In the genomic region with DNA sequence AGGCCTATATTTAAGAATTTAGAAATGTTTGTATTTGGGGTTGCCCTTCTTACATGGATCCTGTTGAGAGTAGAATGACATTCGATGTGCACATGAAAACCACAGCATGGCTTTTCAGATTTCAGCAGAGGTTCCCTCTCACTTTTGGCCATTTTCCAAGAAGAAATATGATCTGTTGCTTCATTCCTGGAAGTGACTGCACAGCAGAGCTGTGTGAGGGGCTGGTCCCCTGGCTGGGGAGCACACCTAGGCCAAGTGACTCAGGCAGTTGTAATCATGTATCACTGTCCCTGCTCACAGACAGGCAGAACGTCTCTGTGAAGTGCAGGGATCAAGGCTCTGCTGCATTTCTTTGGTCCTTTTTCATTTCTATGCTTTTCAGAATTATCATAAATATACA, we compare ENCODE assay signal across 1 cellular context.
TF ChIP-seq lines count a peak whose summit lies in the region.

No MANE protein-coding gene starts in this region.

TF ChIP-seq in HepG2, 621 proteins besides CTCF, POLR2A, EP300 and RAD21 (continued from another document and continues in another):
- TF ChIP-seq, protein P1, sequence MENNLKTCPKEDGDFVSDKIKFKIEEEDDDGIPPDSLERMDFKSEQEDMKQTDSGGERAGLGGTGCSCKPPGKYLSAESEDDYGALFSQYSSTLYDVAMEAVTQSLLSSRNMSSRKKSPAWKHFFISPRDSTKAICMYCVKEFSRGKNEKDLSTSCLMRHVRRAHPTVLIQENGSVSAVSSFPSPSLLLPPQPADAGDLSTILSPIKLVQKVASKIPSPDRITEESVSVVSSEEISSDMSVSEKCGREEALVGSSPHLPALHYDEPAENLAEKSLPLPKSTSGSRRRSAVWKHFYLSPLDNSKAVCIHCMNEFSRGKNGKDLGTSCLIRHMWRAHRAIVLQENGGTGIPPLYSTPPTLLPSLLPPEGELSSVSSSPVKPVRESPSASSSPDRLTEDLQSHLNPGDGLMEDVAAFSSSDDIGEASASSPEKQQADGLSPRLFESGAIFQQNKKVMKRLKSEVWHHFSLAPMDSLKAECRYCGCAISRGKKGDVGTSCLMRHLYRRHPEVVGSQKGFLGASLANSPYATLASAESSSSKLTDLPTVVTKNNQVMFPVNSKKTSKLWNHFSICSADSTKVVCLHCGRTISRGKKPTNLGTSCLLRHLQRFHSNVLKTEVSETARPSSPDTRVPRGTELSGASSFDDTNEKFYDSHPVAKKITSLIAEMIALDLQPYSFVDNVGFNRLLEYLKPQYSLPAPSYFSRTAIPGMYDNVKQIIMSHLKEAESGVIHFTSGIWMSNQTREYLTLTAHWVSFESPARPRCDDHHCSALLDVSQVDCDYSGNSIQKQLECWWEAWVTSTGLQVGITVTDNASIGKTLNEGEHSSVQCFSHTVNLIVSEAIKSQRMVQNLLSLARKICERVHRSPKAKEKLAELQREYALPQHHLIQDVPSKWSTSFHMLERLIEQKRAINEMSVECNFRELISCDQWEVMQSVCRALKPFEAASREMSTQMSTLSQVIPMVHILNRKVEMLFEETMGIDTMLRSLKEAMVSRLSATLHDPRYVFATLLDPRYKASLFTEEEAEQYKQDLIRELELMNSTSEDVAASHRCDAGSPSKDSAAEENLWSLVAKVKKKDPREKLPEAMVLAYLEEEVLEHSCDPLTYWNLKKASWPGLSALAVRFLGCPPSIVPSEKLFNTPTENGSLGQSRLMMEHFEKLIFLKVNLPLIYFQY (CRISPR knock-in tag; IDR thresholded peaks at IDR 0.05; ENCODE audit: borderline replicate concordance): no peak
- peak; percentile 54; the same call in 1 of the 2 replicates for TF ChIP-seq ATF1 (CRISPR knock-in tag; IDR thresholded peaks at IDR 0.05)
- TF ChIP-seq, protein P2, sequence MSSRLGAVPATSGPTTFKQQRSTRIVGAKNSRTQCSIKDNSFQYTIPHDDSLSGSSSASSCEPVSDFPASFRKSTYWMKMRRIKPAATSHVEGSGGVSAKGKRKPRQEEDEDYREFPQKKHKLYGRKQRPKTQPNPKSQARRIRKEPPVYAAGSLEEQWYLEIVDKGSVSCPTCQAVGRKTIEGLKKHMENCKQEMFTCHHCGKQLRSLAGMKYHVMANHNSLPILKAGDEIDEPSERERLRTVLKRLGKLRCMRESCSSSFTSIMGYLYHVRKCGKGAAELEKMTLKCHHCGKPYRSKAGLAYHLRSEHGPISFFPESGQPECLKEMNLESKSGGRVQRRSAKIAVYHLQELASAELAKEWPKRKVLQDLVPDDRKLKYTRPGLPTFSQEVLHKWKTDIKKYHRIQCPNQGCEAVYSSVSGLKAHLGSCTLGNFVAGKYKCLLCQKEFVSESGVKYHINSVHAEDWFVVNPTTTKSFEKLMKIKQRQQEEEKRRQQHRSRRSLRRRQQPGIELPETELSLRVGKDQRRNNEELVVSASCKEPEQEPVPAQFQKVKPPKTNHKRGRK (CRISPR knock-in tag; IDR thresholded peaks at IDR 0.05): no peak
- TF ChIP-seq NPAS2 (CRISPR knock-in tag; IDR thresholded peaks at IDR 0.05; ENCODE audit: borderline replicate concordance): no peak
- TF ChIP-seq FOXP1 (IDR thresholded peaks at IDR 0.05): no peak
- no peak for TF ChIP-seq FOXP1 (CRISPR knock-in tag; IDR thresholded peaks at IDR 0.05)
- TF ChIP-seq NFKBIZ (CRISPR knock-in tag; IDR thresholded peaks at IDR 0.05): no peak
- no peak for TF ChIP-seq ZNF672 (CRISPR knock-in tag; IDR thresholded peaks at IDR 0.05)
- no peak for TF ChIP-seq ZNF468 (CRISPR knock-in tag; IDR thresholded peaks at IDR 0.05)
- peak; percentile 25; the same call in 1 of the 2 replicates for TF ChIP-seq CEBPB (IDR thresholded peaks at IDR 0.05; ENCODE audit: borderline replicate concordance, low read depth, low read length)
- TF ChIP-seq SSRP1 (CRISPR knock-in tag; IDR thresholded peaks at IDR 0.05): 0 out of 2 replicates have a peak, but pooled peaks have one; percentile 35
- no peak for TF ChIP-seq SCMH1 (CRISPR knock-in tag; IDR thresholded peaks at IDR 0.05; ENCODE audit: borderline replicate concordance)
- peak; percentile 88 for TF ChIP-seq FOSL2 (CRISPR knock-in tag; IDR thresholded peaks at IDR 0.05)
- TF ChIP-seq SOX6 (IDR thresholded peaks at IDR 0.05): no peak
- TF ChIP-seq SOX6 (CRISPR knock-in tag; IDR thresholded peaks at IDR 0.05): peak; percentile 50
- peak; percentile 24; the same call in 1 of the 2 replicates for TF ChIP-seq ZNF614 (CRISPR knock-in tag; IDR thresholded peaks at IDR 0.05; ENCODE audit: borderline replicate concordance)
- peak; percentile 14; the same call in 1 of the 2 replicates for TF ChIP-seq ETV5 (CRISPR knock-in tag; IDR thresholded peaks at IDR 0.05; ENCODE audit: borderline replicate concordance)
- TF ChIP-seq SPEN (CRISPR knock-in tag; IDR thresholded peaks at IDR 0.05; ENCODE audit: low read depth): no peak
- TF ChIP-seq, protein P3, sequence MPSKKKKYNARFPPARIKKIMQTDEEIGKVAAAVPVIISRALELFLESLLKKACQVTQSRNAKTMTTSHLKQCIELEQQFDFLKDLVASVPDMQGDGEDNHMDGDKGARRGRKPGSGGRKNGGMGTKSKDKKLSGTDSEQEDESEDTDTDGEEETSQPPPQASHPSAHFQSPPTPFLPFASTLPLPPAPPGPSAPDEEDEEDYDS (CRISPR knock-in tag; IDR thresholded peaks at IDR 0.05): no peak
- TF ChIP-seq, protein P4, sequence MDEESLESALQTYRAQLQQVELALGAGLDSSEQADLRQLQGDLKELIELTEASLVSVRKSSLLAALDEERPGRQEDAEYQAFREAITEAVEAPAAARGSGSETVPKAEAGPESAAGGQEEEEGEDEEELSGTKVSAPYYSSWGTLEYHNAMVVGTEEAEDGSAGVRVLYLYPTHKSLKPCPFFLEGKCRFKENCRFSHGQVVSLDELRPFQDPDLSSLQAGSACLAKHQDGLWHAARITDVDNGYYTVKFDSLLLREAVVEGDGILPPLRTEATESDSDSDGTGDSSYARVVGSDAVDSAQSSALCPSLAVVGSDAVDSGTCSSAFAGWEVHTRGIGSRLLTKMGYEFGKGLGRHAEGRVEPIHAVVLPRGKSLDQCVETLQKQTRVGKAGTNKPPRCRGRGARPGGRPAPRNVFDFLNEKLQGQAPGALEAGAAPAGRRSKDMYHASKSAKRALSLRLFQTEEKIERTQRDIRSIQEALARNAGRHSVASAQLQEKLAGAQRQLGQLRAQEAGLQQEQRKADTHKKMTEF (CRISPR knock-in tag; IDR thresholded peaks at IDR 0.05): 0 out of 2 replicates have a peak, but pooled peaks have one; percentile 20
- no peak for TF ChIP-seq SNAPC2 (CRISPR knock-in tag; IDR thresholded peaks at IDR 0.05)
- TF ChIP-seq AHR (CRISPR knock-in tag; IDR thresholded peaks at IDR 0.05): no peak
- TF ChIP-seq MBD4 (IDR thresholded peaks at IDR 0.05; ENCODE audit: borderline replicate concordance, low read length): no peak
- TF ChIP-seq, protein P5, sequence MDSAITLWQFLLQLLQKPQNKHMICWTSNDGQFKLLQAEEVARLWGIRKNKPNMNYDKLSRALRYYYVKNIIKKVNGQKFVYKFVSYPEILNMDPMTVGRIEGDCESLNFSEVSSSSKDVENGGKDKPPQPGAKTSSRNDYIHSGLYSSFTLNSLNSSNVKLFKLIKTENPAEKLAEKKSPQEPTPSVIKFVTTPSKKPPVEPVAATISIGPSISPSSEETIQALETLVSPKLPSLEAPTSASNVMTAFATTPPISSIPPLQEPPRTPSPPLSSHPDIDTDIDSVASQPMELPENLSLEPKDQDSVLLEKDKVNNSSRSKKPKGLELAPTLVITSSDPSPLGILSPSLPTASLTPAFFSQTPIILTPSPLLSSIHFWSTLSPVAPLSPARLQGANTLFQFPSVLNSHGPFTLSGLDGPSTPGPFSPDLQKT (CRISPR knock-in tag; IDR thresholded peaks at IDR 0.05; ENCODE audit: borderline replicate concordance): no peak
- peak; percentile 99 for TF ChIP-seq SIX4 (CRISPR knock-in tag; IDR thresholded peaks at IDR 0.05)
- no peak for TF ChIP-seq KAT7 (CRISPR knock-in tag; IDR thresholded peaks at IDR 0.05; ENCODE audit: borderline replicate concordance)
- TF ChIP-seq ZFP36L2 (CRISPR knock-in tag; IDR thresholded peaks at IDR 0.05): no peak
- TF ChIP-seq TBX2 (CRISPR knock-in tag; IDR thresholded peaks at IDR 0.05; ENCODE audit: borderline replicate concordance): 0 out of 2 replicates have a peak, but pooled peaks have one; percentile 37
- TF ChIP-seq NFIC (IDR thresholded peaks at IDR 0.05; ENCODE audit: low read length): peak; percentile 62; the same call in 1 of the 2 replicates
- no peak for TF ChIP-seq ERF (CRISPR knock-in tag; IDR thresholded peaks at IDR 0.05)
- TF ChIP-seq, protein P6, sequence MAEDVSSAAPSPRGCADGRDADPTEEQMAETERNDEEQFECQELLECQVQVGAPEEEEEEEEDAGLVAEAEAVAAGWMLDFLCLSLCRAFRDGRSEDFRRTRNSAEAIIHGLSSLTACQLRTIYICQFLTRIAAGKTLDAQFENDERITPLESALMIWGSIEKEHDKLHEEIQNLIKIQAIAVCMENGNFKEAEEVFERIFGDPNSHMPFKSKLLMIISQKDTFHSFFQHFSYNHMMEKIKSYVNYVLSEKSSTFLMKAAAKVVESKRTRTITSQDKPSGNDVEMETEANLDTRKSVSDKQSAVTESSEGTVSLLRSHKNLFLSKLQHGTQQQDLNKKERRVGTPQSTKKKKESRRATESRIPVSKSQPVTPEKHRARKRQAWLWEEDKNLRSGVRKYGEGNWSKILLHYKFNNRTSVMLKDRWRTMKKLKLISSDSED (CRISPR knock-in tag; IDR thresholded peaks at IDR 0.05): no peak
- TF ChIP-seq ZNF572 (CRISPR knock-in tag; IDR thresholded peaks at IDR 0.05): no peak
- peak; percentile 74 for TF ChIP-seq GATAD2A (CRISPR knock-in tag; IDR thresholded peaks at IDR 0.05)
- peak; percentile 54; the same call in 1 of the 2 replicates for TF ChIP-seq NCOA2 (CRISPR knock-in tag; IDR thresholded peaks at IDR 0.05)
- peak; percentile 44; the same call in 1 of the 2 replicates for TF ChIP-seq SALL1 (CRISPR knock-in tag; IDR thresholded peaks at IDR 0.05)
- no peak for TF ChIP-seq PRPF4 (IDR thresholded peaks at IDR 0.05; ENCODE audit: low read depth, low read length, poor library complexity, severe bottlenecking)
- TF ChIP-seq SIN3B (IDR thresholded peaks at IDR 0.05; ENCODE audit: low read length): no peak
- TF ChIP-seq ZNF557 (CRISPR knock-in tag; IDR thresholded peaks at IDR 0.05): no peak
- peak; percentile 63; the same call in 1 of the 2 replicates for TF ChIP-seq CEBPG (CRISPR knock-in tag; IDR thresholded peaks at IDR 0.05)
- TF ChIP-seq NFE2L1 (CRISPR knock-in tag; IDR thresholded peaks at IDR 0.05; ENCODE audit: borderline replicate concordance): no peak
- TF ChIP-seq, protein P7, sequence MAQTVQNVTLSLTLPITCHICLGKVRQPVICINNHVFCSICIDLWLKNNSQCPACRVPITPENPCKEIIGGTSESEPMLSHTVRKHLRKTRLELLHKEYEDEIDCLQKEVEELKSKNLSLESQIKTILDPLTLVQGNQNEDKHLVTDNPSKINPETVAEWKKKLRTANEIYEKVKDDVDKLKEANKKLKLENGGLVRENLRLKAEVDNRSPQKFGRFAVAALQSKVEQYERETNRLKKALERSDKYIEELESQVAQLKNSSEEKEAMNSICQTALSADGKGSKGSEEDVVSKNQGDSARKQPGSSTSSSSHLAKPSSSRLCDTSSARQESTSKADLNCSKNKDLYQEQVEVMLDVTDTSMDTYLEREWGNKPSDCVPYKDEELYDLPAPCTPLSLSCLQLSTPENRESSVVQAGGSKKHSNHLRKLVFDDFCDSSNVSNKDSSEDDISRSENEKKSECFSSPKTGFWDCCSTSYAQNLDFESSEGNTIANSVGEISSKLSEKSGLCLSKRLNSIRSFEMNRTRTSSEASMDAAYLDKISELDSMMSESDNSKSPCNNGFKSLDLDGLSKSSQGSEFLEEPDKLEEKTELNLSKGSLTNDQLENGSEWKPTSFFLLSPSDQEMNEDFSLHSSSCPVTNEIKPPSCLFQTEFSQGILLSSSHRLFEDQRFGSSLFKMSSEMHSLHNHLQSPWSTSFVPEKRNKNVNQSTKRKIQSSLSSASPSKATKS (CRISPR knock-in tag; IDR thresholded peaks at IDR 0.05): no peak
- TF ChIP-seq, protein P8, sequence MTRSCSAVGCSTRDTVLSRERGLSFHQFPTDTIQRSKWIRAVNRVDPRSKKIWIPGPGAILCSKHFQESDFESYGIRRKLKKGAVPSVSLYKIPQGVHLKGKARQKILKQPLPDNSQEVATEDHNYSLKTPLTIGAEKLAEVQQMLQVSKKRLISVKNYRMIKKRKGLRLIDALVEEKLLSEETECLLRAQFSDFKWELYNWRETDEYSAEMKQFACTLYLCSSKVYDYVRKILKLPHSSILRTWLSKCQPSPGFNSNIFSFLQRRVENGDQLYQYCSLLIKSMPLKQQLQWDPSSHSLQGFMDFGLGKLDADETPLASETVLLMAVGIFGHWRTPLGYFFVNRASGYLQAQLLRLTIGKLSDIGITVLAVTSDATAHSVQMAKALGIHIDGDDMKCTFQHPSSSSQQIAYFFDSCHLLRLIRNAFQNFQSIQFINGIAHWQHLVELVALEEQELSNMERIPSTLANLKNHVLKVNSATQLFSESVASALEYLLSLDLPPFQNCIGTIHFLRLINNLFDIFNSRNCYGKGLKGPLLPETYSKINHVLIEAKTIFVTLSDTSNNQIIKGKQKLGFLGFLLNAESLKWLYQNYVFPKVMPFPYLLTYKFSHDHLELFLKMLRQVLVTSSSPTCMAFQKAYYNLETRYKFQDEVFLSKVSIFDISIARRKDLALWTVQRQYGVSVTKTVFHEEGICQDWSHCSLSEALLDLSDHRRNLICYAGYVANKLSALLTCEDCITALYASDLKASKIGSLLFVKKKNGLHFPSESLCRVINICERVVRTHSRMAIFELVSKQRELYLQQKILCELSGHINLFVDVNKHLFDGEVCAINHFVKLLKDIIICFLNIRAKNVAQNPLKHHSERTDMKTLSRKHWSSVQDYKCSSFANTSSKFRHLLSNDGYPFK (CRISPR knock-in tag; IDR thresholded peaks at IDR 0.05; ENCODE audit: borderline replicate concordance): no peak
- TF ChIP-seq, protein P9, sequence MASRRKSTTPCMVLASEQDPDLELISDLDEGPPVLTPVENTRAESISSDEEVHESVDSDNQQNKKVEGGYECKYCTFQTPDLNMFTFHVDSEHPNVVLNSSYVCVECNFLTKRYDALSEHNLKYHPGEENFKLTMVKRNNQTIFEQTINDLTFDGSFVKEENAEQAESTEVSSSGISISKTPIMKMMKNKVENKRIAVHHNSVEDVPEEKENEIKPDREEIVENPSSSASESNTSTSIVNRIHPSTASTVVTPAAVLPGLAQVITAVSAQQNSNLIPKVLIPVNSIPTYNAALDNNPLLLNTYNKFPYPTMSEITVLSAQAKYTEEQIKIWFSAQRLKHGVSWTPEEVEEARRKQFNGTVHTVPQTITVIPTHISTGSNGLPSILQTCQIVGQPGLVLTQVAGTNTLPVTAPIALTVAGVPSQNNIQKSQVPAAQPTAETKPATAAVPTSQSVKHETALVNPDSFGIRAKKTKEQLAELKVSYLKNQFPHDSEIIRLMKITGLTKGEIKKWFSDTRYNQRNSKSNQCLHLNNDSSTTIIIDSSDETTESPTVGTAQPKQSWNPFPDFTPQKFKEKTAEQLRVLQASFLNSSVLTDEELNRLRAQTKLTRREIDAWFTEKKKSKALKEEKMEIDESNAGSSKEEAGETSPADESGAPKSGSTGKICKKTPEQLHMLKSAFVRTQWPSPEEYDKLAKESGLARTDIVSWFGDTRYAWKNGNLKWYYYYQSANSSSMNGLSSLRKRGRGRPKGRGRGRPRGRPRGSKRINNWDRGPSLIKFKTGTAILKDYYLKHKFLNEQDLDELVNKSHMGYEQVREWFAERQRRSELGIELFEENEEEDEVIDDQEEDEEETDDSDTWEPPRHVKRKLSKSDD (CRISPR knock-in tag; IDR thresholded peaks at IDR 0.05; ENCODE audit: low read depth): no peak
- TF ChIP-seq ZNF264 (CRISPR knock-in tag; IDR thresholded peaks at IDR 0.05): no peak
- TF ChIP-seq ZNF329 (CRISPR knock-in tag; IDR thresholded peaks at IDR 0.05; ENCODE audit: low read depth): no peak
- TF ChIP-seq BCL6 (CRISPR knock-in tag; IDR thresholded peaks at IDR 0.05): peak; percentile 79
- peak; percentile 30; the same call in 1 of the 2 replicates for TF ChIP-seq CREM (IDR thresholded peaks at IDR 0.05)
- no peak for TF ChIP-seq CREM (CRISPR knock-in tag; IDR thresholded peaks at IDR 0.05)
- no peak for TF ChIP-seq HCFC1 (IDR thresholded peaks at IDR 0.05; ENCODE audit: low read depth, low read length)
